In the genomic region with DNA sequence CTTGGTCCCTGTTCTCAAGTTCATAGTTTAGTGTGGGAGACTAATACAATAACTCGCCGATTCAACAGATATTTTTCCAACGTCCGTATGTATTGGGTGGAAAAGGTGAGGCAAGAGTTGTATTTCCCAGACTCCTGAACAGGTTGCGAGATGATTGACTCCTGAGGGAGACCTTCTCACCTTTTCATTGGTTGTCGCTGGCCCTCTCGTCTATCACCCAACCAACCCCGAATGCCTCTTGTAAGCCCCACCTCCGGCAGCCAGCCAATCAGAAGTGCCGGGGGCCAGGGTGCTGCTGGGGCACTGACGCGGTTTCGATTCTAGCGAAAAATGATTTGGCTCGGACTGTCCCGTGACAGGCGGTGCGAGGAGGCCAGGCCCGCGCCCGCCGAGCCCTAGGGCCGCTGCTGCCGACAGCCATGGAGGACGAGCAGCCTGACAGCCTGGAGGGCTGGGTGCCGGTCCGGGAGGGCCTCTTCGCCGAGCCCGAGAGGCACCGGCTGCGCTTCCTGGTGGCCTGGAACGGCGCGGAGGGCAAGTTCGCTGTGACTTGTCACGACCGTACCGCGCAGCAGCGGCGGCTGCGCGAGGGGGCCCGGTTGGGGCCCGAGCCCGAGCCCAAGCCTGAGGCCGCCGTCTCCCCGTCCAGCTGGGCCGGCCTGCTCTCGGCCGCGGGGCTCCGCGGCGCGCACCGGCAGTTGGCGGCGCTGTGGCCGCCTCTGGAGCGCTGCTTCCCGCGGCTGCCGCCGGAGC, we compare ENCODE assay signal across 1 cellular context.
A peak's percentile ranks its signal among the peaks of the same experiment; 100 is the strongest.
TF ChIP-seq lines count a peak whose summit lies in the region.

A gene with protein sequence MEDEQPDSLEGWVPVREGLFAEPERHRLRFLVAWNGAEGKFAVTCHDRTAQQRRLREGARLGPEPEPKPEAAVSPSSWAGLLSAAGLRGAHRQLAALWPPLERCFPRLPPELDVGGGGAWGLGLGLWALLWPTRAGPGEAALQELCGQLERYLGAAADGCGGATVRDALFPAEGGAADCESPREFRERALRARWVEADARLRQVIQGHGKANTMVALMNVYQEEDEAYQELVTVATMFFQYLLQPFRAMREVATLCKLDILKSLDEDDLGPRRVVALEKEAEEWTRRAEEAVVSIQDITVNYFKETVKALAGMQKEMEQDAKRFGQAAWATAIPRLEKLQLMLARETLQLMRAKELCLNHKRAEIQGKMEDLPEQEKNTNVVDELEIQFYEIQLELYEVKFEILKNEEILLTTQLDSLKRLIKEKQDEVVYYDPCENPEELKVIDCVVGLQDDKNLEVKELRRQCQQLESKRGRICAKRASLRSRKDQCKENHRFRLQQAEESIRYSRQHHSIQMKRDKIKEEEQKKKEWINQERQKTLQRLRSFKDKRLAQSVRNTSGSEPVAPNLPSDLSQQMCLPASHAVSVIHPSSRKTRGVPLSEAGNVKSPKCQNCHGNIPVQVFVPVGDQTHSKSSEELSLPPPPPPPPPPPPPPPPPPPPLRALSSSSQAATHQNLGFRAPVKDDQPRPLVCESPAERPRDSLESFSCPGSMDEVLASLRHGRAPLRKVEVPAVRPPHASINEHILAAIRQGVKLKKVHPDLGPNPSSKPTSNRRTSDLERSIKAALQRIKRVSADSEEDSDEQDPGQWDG (plus strand): TSS at position 321 of the 753 bp plus-strand sequence. CDS start 99 bp downstream, at position 420.

TF ChIP-seq in K562, 482 proteins besides CTCF, POLR2A, EP300 and RAD21 (continued from another document and continues in another):
- TF ChIP-seq, protein P1, sequence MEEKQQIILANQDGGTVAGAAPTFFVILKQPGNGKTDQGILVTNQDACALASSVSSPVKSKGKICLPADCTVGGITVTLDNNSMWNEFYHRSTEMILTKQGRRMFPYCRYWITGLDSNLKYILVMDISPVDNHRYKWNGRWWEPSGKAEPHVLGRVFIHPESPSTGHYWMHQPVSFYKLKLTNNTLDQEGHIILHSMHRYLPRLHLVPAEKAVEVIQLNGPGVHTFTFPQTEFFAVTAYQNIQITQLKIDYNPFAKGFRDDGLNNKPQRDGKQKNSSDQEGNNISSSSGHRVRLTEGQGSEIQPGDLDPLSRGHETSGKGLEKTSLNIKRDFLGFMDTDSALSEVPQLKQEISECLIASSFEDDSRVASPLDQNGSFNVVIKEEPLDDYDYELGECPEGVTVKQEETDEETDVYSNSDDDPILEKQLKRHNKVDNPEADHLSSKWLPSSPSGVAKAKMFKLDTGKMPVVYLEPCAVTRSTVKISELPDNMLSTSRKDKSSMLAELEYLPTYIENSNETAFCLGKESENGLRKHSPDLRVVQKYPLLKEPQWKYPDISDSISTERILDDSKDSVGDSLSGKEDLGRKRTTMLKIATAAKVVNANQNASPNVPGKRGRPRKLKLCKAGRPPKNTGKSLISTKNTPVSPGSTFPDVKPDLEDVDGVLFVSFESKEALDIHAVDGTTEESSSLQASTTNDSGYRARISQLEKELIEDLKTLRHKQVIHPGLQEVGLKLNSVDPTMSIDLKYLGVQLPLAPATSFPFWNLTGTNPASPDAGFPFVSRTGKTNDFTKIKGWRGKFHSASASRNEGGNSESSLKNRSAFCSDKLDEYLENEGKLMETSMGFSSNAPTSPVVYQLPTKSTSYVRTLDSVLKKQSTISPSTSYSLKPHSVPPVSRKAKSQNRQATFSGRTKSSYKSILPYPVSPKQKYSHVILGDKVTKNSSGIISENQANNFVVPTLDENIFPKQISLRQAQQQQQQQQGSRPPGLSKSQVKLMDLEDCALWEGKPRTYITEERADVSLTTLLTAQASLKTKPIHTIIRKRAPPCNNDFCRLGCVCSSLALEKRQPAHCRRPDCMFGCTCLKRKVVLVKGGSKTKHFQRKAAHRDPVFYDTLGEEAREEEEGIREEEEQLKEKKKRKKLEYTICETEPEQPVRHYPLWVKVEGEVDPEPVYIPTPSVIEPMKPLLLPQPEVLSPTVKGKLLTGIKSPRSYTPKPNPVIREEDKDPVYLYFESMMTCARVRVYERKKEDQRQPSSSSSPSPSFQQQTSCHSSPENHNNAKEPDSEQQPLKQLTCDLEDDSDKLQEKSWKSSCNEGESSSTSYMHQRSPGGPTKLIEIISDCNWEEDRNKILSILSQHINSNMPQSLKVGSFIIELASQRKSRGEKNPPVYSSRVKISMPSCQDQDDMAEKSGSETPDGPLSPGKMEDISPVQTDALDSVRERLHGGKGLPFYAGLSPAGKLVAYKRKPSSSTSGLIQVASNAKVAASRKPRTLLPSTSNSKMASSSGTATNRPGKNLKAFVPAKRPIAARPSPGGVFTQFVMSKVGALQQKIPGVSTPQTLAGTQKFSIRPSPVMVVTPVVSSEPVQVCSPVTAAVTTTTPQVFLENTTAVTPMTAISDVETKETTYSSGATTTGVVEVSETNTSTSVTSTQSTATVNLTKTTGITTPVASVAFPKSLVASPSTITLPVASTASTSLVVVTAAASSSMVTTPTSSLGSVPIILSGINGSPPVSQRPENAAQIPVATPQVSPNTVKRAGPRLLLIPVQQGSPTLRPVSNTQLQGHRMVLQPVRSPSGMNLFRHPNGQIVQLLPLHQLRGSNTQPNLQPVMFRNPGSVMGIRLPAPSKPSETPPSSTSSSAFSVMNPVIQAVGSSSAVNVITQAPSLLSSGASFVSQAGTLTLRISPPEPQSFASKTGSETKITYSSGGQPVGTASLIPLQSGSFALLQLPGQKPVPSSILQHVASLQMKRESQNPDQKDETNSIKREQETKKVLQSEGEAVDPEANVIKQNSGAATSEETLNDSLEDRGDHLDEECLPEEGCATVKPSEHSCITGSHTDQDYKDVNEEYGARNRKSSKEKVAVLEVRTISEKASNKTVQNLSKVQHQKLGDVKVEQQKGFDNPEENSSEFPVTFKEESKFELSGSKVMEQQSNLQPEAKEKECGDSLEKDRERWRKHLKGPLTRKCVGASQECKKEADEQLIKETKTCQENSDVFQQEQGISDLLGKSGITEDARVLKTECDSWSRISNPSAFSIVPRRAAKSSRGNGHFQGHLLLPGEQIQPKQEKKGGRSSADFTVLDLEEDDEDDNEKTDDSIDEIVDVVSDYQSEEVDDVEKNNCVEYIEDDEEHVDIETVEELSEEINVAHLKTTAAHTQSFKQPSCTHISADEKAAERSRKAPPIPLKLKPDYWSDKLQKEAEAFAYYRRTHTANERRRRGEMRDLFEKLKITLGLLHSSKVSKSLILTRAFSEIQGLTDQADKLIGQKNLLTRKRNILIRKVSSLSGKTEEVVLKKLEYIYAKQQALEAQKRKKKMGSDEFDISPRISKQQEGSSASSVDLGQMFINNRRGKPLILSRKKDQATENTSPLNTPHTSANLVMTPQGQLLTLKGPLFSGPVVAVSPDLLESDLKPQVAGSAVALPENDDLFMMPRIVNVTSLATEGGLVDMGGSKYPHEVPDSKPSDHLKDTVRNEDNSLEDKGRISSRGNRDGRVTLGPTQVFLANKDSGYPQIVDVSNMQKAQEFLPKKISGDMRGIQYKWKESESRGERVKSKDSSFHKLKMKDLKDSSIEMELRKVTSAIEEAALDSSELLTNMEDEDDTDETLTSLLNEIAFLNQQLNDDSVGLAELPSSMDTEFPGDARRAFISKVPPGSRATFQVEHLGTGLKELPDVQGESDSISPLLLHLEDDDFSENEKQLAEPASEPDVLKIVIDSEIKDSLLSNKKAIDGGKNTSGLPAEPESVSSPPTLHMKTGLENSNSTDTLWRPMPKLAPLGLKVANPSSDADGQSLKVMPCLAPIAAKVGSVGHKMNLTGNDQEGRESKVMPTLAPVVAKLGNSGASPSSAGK (IDR thresholded peaks at IDR 0.05) = peak; percentile 47
- TF ChIP-seq ZNF23 (CRISPR knock-in tag; IDR thresholded peaks at IDR 0.05) (no peak), SMC3 (conservative IDR thresholded peaks at IDR 0.05; ENCODE audit: insufficient read depth, low read depth, low read length) (0 out of 2 replicates have a peak, but pooled peaks have one; percentile 2), JUND (IDR thresholded peaks at IDR 0.05; ENCODE audit: borderline replicate concordance, low read depth, low read length) (peak; percentile 43; the same call in 1 of the 2 replicates), JUND (tag; IDR thresholded peaks at IDR 0.05; ENCODE audit: borderline replicate concordance, low read depth, low read length) (peak; percentile 27; the same call in 1 of the 3 replicates), FOXK2 (conservative IDR thresholded peaks at IDR 0.05 in 1 of 2, IDR thresholded peaks at IDR 0.05 in 1 of 2; ENCODE audit: low read depth in 2 of 2) (no peak), KLF1 (tag; IDR thresholded peaks at IDR 0.05) (no peak), IRF2 (CRISPR knock-in tag; IDR thresholded peaks at IDR 0.05) (no peak), SNIP1 (IDR thresholded peaks at IDR 0.05; ENCODE audit: low read depth) (no peak), PHB (CRISPR knock-in tag; IDR thresholded peaks at IDR 0.05) (no peak), OTX1 (CRISPR knock-in tag; IDR thresholded peaks at IDR 0.05) (0 out of 2 replicates have a peak, but pooled peaks have one; percentile 29), CBX5 (IDR thresholded peaks at IDR 0.05; ENCODE audit: borderline replicate concordance, low read depth) (no peak), ELF4 (CRISPR knock-in tag; IDR thresholded peaks at IDR 0.05) (no peak), TAF15 (IDR thresholded peaks at IDR 0.05; ENCODE audit: low read depth, low read length) (no peak), HNRNPL (IDR thresholded peaks at IDR 0.05; ENCODE audit: low read depth, low read length) (peak; percentile 39; the same call in 1 of the 2 replicates), HDAC3 (IDR thresholded peaks at IDR 0.05; ENCODE audit: borderline replicate concordance, partially characterized antibody) (no peak), TCF7 (IDR thresholded peaks at IDR 0.05; ENCODE audit: borderline replicate concordance) (no peak)
- TF ChIP-seq, protein P2, sequence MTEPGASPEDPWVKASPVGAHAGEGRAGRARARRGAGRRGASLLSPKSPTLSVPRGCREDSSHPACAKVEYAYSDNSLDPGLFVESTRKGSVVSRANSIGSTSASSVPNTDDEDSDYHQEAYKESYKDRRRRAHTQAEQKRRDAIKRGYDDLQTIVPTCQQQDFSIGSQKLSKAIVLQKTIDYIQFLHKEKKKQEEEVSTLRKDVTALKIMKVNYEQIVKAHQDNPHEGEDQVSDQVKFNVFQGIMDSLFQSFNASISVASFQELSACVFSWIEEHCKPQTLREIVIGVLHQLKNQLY (CRISPR knock-in tag; conservative IDR thresholded peaks at IDR 0.05) = 0 out of 4 replicates have a peak, but pooled peaks of 1 of the 2 experiments have one; percentile 21
- TF ChIP-seq, protein P3, sequence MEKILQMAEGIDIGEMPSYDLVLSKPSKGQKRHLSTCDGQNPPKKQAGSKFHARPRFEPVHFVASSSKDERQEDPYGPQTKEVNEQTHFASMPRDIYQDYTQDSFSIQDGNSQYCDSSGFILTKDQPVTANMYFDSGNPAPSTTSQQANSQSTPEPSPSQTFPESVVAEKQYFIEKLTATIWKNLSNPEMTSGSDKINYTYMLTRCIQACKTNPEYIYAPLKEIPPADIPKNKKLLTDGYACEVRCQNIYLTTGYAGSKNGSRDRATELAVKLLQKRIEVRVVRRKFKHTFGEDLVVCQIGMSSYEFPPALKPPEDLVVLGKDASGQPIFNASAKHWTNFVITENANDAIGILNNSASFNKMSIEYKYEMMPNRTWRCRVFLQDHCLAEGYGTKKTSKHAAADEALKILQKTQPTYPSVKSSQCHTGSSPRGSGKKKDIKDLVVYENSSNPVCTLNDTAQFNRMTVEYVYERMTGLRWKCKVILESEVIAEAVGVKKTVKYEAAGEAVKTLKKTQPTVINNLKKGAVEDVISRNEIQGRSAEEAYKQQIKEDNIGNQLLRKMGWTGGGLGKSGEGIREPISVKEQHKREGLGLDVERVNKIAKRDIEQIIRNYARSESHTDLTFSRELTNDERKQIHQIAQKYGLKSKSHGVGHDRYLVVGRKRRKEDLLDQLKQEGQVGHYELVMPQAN (IDR thresholded peaks at IDR 0.05; ENCODE audit: borderline replicate concordance) = no peak
- TF ChIP-seq, protein P4, sequence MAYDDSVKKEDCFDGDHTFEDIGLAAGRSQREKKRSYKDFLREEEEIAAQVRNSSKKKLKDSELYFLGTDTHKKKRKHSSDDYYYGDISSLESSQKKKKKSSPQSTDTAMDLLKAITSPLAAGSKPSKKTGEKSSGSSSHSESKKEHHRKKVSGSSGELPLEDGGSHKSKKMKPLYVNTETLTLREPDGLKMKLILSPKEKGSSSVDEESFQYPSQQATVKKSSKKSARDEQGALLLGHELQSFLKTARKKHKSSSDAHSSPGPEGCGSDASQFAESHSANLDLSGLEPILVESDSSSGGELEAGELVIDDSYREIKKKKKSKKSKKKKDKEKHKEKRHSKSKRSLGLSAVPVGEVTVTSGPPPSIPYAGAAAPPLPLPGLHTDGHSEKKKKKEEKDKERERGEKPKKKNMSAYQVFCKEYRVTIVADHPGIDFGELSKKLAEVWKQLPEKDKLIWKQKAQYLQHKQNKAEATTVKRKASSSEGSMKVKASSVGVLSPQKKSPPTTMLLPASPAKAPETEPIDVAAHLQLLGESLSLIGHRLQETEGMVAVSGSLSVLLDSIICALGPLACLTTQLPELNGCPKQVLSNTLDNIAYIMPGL (CRISPR knock-in tag; IDR thresholded peaks at IDR 0.05) = no peak
- TF ChIP-seq, protein P5, sequence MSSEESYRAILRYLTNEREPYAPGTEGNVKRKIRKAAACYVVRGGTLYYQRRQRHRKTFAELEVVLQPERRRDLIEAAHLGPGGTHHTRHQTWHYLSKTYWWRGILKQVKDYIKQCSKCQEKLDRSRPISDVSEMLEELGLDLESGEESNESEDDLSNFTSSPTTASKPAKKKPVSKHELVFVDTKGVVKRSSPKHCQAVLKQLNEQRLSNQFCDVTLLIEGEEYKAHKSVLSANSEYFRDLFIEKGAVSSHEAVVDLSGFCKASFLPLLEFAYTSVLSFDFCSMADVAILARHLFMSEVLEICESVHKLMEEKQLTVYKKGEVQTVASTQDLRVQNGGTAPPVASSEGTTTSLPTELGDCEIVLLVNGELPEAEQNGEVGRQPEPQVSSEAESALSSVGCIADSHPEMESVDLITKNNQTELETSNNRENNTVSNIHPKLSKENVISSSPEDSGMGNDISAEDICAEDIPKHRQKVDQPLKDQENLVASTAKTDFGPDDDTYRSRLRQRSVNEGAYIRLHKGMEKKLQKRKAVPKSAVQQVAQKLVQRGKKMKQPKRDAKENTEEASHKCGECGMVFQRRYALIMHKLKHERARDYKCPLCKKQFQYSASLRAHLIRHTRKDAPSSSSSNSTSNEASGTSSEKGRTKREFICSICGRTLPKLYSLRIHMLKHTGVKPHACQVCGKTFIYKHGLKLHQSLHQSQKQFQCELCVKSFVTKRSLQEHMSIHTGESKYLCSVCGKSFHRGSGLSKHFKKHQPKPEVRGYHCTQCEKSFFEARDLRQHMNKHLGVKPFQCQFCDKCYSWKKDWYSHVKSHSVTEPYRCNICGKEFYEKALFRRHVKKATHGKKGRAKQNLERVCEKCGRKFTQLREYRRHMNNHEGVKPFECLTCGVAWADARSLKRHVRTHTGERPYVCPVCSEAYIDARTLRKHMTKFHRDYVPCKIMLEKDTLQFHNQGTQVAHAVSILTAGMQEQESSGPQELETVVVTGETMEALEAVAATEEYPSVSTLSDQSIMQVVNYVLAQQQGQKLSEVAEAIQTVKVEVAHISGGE (CRISPR knock-in tag; IDR thresholded peaks at IDR 0.05) = 0 out of 6 replicates have a peak, but pooled peaks of 1 of the 3 experiments have one; percentile 34
- TF ChIP-seq, protein P6, sequence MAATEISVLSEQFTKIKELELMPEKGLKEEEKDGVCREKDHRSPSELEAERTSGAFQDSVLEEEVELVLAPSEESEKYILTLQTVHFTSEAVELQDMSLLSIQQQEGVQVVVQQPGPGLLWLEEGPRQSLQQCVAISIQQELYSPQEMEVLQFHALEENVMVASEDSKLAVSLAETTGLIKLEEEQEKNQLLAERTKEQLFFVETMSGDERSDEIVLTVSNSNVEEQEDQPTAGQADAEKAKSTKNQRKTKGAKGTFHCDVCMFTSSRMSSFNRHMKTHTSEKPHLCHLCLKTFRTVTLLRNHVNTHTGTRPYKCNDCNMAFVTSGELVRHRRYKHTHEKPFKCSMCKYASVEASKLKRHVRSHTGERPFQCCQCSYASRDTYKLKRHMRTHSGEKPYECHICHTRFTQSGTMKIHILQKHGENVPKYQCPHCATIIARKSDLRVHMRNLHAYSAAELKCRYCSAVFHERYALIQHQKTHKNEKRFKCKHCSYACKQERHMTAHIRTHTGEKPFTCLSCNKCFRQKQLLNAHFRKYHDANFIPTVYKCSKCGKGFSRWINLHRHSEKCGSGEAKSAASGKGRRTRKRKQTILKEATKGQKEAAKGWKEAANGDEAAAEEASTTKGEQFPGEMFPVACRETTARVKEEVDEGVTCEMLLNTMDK (IDR thresholded peaks at IDR 0.05; ENCODE audit: borderline replicate concordance, insufficient read depth, low read depth, low read length, poor library complexity, severe bottlenecking) = peak; percentile 42
